Comparison of ENCODE assay signal across 8 cellular contexts in the genomic region with DNA sequence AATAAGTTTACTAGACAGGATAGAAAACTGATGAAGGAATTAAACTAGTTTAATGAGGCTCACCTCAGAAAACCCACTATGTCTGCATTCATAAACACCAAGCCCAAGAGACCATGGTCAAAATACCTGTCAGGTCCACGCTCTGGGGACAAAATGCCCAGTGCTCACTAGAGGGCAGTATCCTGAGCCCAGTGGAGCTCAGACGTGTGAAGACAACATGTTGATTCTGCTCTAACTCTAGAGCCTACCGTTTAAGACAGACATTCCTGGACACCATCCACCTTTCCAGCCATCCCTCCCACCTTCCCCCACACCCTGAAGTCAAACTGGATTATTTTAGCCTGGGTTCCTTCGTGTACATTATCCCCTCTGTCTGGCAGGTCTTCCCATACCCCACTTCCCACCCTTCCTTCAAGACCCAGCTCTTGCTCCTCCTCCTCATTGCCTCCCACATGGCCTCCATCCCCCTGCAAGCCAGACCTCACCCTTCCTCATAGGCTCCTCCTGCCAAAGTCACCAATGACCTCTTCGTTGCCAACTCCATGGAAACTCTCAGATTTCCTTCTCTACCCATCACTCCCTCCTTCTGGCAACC.
DNase-seq lines count a peak whose midpoint lies in the region; ATAC-seq and TF ChIP-seq lines count a peak whose summit lies in the region.

No MANE protein-coding gene starts in this region.

- no peak for ATAC-seq in activated naive CD8-positive, alpha-beta T cell treated with anti-CD3 and anti-CD28 coated beads, Interleukin-2, amount 50 U/mL, for 24 hours
- no peak for ATAC-seq in GM18517 (IDR thresholded peaks at IDR 0.05; ENCODE audit: unreplicated experiment)
- no peak for ATAC-seq in T-helper 17 cell

- no peaks in the 10 kb centered on the region for H3K36me3 ChIP-seq in kidney epithelial cell (ENCODE audit: control insufficient read depth, insufficient read depth, low read length)

- no peak overlapping the region for H3K4me3 Mint-ChIP-seq in activated naive CD8-positive, alpha-beta T cell treated with anti-CD3 and anti-CD28 coated beads, Interleukin-2, amount 50 U/mL, for 24 hours
- no peak overlapping the region for H3K4me3 Mint-ChIP-seq in type B pancreatic cell
- no peak overlapping the region for H3K4me3 Mint-ChIP-seq in T-helper 17 cell

- peaks cover 11% of the 10 kb centered on the region for H3K27me3 Mint-ChIP-seq in activated naive CD8-positive, alpha-beta T cell treated with anti-CD3 and anti-CD28 coated beads, Interleukin-2, amount 50 U/mL, for 24 hours
- H3K27me3 Mint-ChIP-seq in type B pancreatic cell (peaks cover 44% of the 10 kb centered on the region), T-helper 17 cell (peaks cover 42% of the 10 kb centered on the region)

- peaks cover 9% of the 10 kb centered on the region for H3K27me3 ChIP-seq in kidney epithelial cell (ENCODE audit: control insufficient read depth, insufficient read depth, low read length)

- no peak overlapping the region for H3K27ac Mint-ChIP-seq in activated naive CD8-positive, alpha-beta T cell treated with anti-CD3 and anti-CD28 coated beads, Interleukin-2, amount 50 U/mL, for 24 hours
- H3K27ac Mint-ChIP-seq in type B pancreatic cell (peak overlapping the region; percentile 36), T-helper 17 cell (no peak overlapping the region)

- H3K4me3 ChIP-seq in kidney epithelial cell (ENCODE audit: low read depth, low read length): no peak overlapping the region

- no peaks in the 10 kb centered on the region for H3K36me3 Mint-ChIP-seq in activated naive CD8-positive, alpha-beta T cell treated with anti-CD3 and anti-CD28 coated beads, Interleukin-2, amount 50 U/mL, for 24 hours (ENCODE audit: low read depth)
- H3K36me3 Mint-ChIP-seq in type B pancreatic cell (no peaks in the 10 kb centered on the region), T-helper 17 cell (ENCODE audit: low read depth) (no peaks in the 10 kb centered on the region)

- H3K4me1 Mint-ChIP-seq in activated naive CD8-positive, alpha-beta T cell treated with anti-CD3 and anti-CD28 coated beads, Interleukin-2, amount 50 U/mL, for 24 hours: peaks cover 4% of the 10 kb centered on the region
- no peaks in the 10 kb centered on the region for H3K4me1 Mint-ChIP-seq in type B pancreatic cell (ENCODE audit: unreplicated experiment)
- H3K4me1 Mint-ChIP-seq in T-helper 17 cell: peaks cover 2% of the 10 kb centered on the region

- TF ChIP-seq CTCF in kidney epithelial cell (IDR thresholded peaks at IDR 0.05; ENCODE audit: insufficient read depth, low read length, poor library complexity, severe bottlenecking) (peak; percentile 70), type B pancreatic cell (conservative IDR thresholded peaks at IDR 0.05) (peak; percentile 71)

- DNase-seq in activated CD8-positive, alpha-beta memory T cell treated with anti-CD3 and anti-CD28 coated beads for 24 hours: peak; percentile 59
- no peak for DNase-seq in activated CD8-positive, alpha-beta memory T cell treated with anti-CD3 and anti-CD28 coated beads, Interleukin-2, amount 50 U/mL, for 48 hours
- DNase-seq in M059J (ENCODE audit: low read depth) (peak; percentile 39), kidney epithelial cell (ENCODE audit: low read depth) (no peak), type B pancreatic cell (ENCODE audit: extremely low spot score, unreplicated experiment) (peak; percentile 32), T-helper 17 cell (no peak)
- DNase-seq in activated naive CD8-positive, alpha-beta T cell treated with anti-CD3 and anti-CD28 coated beads, Interleukin-2, amount 50 U/mL, for 24 hours: peak; percentile 37

- H3K9me3 ChIP-seq in T-helper 17 cell (ENCODE audit: control insufficient read depth, low read length, poor library complexity, severe bottlenecking): no peaks in the 10 kb centered on the region

- no peaks in the 10 kb centered on the region for H3K9me3 Mint-ChIP-seq in activated naive CD8-positive, alpha-beta T cell treated with anti-CD3 and anti-CD28 coated beads, Interleukin-2, amount 50 U/mL, for 24 hours
- H3K9me3 Mint-ChIP-seq in type B pancreatic cell: peaks cover 4% of the 10 kb centered on the region

Comparison
In these comparisons a context has a peak if more than half of its experiments do, and no peak if none do; other contexts are left out.
1. DNase-seq: peak in activated CD8-positive, alpha-beta memory T cell treated with anti-CD3 and anti-CD28 coated beads for 24 hours (single experiment), M059J (single experiment), activated naive CD8-positive, alpha-beta T cell treated with anti-CD3 and anti-CD28 coated beads, Interleukin-2, amount 50 U/mL, for 24 hours (single experiment) and type B pancreatic cell (single experiment); none in activated CD8-positive, alpha-beta memory T cell treated with anti-CD3 and anti-CD28 coated beads, Interleukin-2, amount 50 U/mL, for 48 hours (single experiment), kidney epithelial cell (single experiment) and T-helper 17 cell (0 of 3).